Comparison of ENCODE assay signal across 9 cellular contexts in genomic region chr18:26190506-26190905, GRCh38. TPM values are rescaled to one million over a fixed set of nuclear protein-coding genes. Genes with fewer than 3 reads are reported as not detected.
DNase-seq lines count a peak whose midpoint lies in the region; ATAC-seq and TF ChIP-seq lines count a peak whose summit lies in the region.
"Had no signal": no experiment of that assay in that cellular context is flagged by ENCODE, and none has a peak within 500 bp of the region (broad histone marks: within the 10 kb centered on the region; RNA-seq: fewer than 3 reads in every experiment).

No MANE protein-coding gene starts in this region.

- POLR2A ChIA-PET in HEK293T (lab: Yijun Ruan, JAX): no interaction called here

- no peaks in the 10 kb centered on the region for H4K20me1 ChIP-seq in BLaER1

- H3K36me3 ChIP-seq in BLaER1 (no peaks in the 10 kb centered on the region), esophagus squamous epithelium (no peaks in the 10 kb centered on the region)

- no peak for TF ChIP-seq POLR2A in esophagus squamous epithelium (IDR thresholded peaks at IDR 0.05)

- peak overlapping the region; percentile 64 for H3K4me2 ChIP-seq in BLaER1

- no peak overlapping the region for H3K9ac ChIP-seq in BLaER1

- DNase-seq in activated T-helper 1 cell treated with Interleukin-2 at 50 U/mL for 16 hours (ENCODE audit: low read depth): peak; percentile 4
- DNase-seq in stimulated activated CD8-positive, alpha-beta memory T cell treated with anti-CD3 and anti-CD28 coated beads, Interleukin-7, amount 100 ng/mL, for 4 hours (ENCODE audit: low read depth in 2 of 2): peak; percentile 22 to 27
- DNase-seq in esophagus squamous epithelium (lab: John Stamatoyannopoulos, UW): no peak
- no peak for DNase-seq in HEK293T (ENCODE audit: extremely low spot score)
- no peak for DNase-seq in NK-92 treated with Interleukin-12 subunit alpha and Interleukin-12 subunit beta, amount 100 ng/mL, for 24 hours (lab: John Stamatoyannopoulos, UW)

- 0 out of 2 replicates have a peak, but pooled peaks cover 4% of the 10 kb centered on the region for H3K9me3 ChIP-seq in BLaER1
- H3K9me3 ChIP-seq in esophagus squamous epithelium: no peaks in the 10 kb centered on the region

- peak; percentile 86 for ATAC-seq in GM21367 (IDR thresholded peaks at IDR 0.05; ENCODE audit: unreplicated experiment)
- peak; percentile 89 for ATAC-seq in HG03565 (IDR thresholded peaks at IDR 0.05; ENCODE audit: unreplicated experiment)

- WGBS in esophagus squamous epithelium, 2 donors: 70 to 74% methylated on average over 8 of the region's 8 CpGs

- no peaks in the 10 kb centered on the region for H3K27me3 ChIP-seq in BLaER1
- no peaks in the 10 kb centered on the region for H3K27me3 ChIP-seq in esophagus squamous epithelium

- CTCF ChIA-PET in HEK293T (lab: Yijun Ruan, JAX): no interaction called here

- H3K27ac ChIP-seq in BLaER1: no peak overlapping the region
- no peak overlapping the region for H3K27ac ChIP-seq in esophagus squamous epithelium

- H3K4me3 ChIP-seq in BLaER1 (0 out of 2 replicates have a peak overlapping the region, but pooled peaks have one; percentile 28), esophagus squamous epithelium (no peak overlapping the region)
- H3K4me3 ChIP-seq: lung had no signal

- TF ChIP-seq CTCF in esophagus squamous epithelium (IDR thresholded peaks at IDR 0.05): no peak

- intact Hi-C loops in esophagus squamous epithelium (cut with DNase I): no loop called here

- H3K4me1 ChIP-seq in BLaER1 (peaks cover 19% of the 10 kb centered on the region), esophagus squamous epithelium (no peaks in the 10 kb centered on the region)

TF ChIP-seq in HEK293T, 16 proteins besides CTCF, POLR2A, EP300 and RAD21:
- no peak for TF ChIP-seq FOXA1 (IDR thresholded peaks at IDR 0.05)

RNA-seq across cellular contexts. Expression of gene TAF4B, which starts 35.7 kb away (rescaled TPM):
- total RNA-seq in esophagus squamous epithelium: 10 to 100 TPM in 1 of 4 donors, 1 to 10 TPM in 3; 5.9 to 20.2 (median 7.0) TPM

RNA-seq across cellular contexts. Expression of gene PSMA8, which starts 56.8 kb away (rescaled TPM):
- total RNA-seq in esophagus squamous epithelium: not detected
- total RNA-seq: lung had no signal

Comparison
In these comparisons a context has a peak if more than half of its experiments do, and no peak if none do; other contexts are left out.
1. DNase-seq: peak in activated T-helper 1 cell treated with Interleukin-2 at 50 U/mL for 16 hours (single experiment) and stimulated activated CD8-positive, alpha-beta memory T cell treated with anti-CD3 and anti-CD28 coated beads, Interleukin-7, amount 100 ng/mL, for 4 hours (2 of 2); none in esophagus squamous epithelium (single experiment), HEK293T (single experiment) and NK-92 treated with Interleukin-12 subunit alpha and Interleukin-12 subunit beta, amount 100 ng/mL, for 24 hours (single experiment).